26 cellular contexts compared by ENCODE assay signal in the genomic region with DNA sequence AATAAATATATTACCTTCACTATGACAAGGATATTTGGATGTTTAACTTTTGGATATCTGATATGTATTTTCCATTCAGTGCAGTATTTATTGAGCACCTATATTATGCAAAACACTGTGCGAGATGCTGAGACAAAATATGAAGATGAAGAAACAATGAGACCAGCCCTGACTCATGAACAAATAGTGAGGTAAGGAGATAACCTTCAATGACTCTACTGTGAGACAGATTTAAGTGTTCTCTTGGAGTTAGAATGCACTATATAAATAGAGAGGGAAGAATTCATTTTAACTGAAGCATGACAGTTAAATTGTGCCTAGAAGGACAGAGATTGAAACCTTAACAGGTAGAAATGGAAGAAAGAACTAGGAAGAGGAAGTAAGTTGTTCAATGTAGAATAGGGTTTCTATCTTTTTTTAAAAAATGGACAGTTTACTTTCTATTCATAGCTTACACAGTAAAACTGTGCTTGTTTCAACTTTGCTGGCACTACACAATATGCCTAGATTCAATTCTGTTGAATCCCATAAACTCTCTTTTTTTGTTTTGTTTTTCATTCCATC.
DNase-seq lines count a peak whose midpoint lies in the region; ATAC-seq and TF ChIP-seq lines count a peak whose summit lies in the region.
"Had no signal": no experiment of that assay in that cellular context is flagged by ENCODE, and none has a peak within 500 bp of the region (broad histone marks: within the 10 kb centered on the region; RNA-seq: fewer than 3 reads in every experiment).

No MANE protein-coding gene starts in this region.

- H3K9me3 ChIP-seq in CD8-positive, alpha-beta memory T cell (ENCODE audit: low read length) = no peaks in the 10 kb centered on the region
- H3K9me3 ChIP-seq: ovary, right lobe of liver, SJCRH30, testis had no signal

- peaks cover 0 to 6% (median 0%) of the 10 kb centered on the region in 3 donors for H3K4me1 Mint-ChIP-seq in CD8-positive, alpha-beta memory T cell
- H3K4me1 Mint-ChIP-seq: immature natural killer cell had no signal

- CTCF ChIA-PET in CD8-positive, alpha-beta memory T cell (lab: Charles Lee) = no interaction called here

- H3K27me3 ChIP-seq in CD8-positive, alpha-beta memory T cell (ENCODE audit: insufficient read depth, low read length, poor library complexity, severe bottlenecking) = no peaks in the 10 kb centered on the region
- H3K27me3 ChIP-seq: ovary, right lobe of liver, SJCRH30, testis had no signal

- ATAC-seq in GM19468 (IDR thresholded peaks at IDR 0.05; ENCODE audit: extremely low read depth, unreplicated experiment) (peak; percentile 23), HG03378 (IDR thresholded peaks at IDR 0.05; ENCODE audit: unreplicated experiment) (peak; percentile 57), HG03354 (IDR thresholded peaks at IDR 0.05; ENCODE audit: poor library complexity, severe bottlenecking, unreplicated experiment) (no peak)
- ATAC-seq: activated CD8-positive, alpha-beta T cell treated with anti-CD3 and anti-CD28 coated beads for 36 hours; activated T-cell treated with anti-CD3 and anti-CD28 coated beads, Interleukin-2, amount 50 U/mL, for 4 hours; naive thymus-derived CD4-positive, alpha-beta T cell; stimulated activated effector memory CD8-positive, alpha-beta T cell treated with anti-CD3 and anti-CD28 coated beads, Interleukin-12 subunit alpha, Interleukin-12 subunit beta, amount 100 ng/mL, for 72 hours had no signal

- in situ Hi-C loops in G401 (cut with HindIII; ENCODE audit: low sequenced_read_pairs) = no loop called here

- POLR2A ChIA-PET in CD8-positive, alpha-beta memory T cell (lab: Charles Lee) = no interaction called here

- H3K27ac ChIP-seq in CD8-positive, alpha-beta memory T cell (ENCODE audit: low read depth, low read length) = no peak overlapping the region
- H3K27ac ChIP-seq: C4-2B, ovary, PC-9, right lobe of liver, SJCRH30, testis had no signal

- TF ChIP-seq CTCF in fibroblast of pulmonary artery (IDR thresholded peaks at IDR 0.05; ENCODE audit: low read length, missing control alignments) = no peak

- no peak overlapping the region for H3K27ac Mint-ChIP-seq in CD8-positive, alpha-beta memory T cell
- H3K27ac Mint-ChIP-seq: activated CD8-positive, alpha-beta T cell treated with anti-CD3 and anti-CD28 coated beads for 36 hours; activated naive CD4-positive, alpha-beta T cell treated with anti-CD3 and anti-CD28 coated beads, Interleukin-2, amount 50 U/mL, for 24 hours; naive thymus-derived CD4-positive, alpha-beta T cell; stimulated activated effector memory CD8-positive, alpha-beta T cell treated with anti-CD3 and anti-CD28 coated beads, Interleukin-12 subunit alpha, Interleukin-12 subunit beta, amount 100 ng/mL, for 72 hours; T-helper 2 cell treated with Interferon-gamma antibody and Interleukin-4, amounts not matched to agents 5 μg/mL and 100 μg/mL, for 36 hours had no signal

- DNase-seq in DMS79 treated with DMSO at 0.1 percent for 48 hours (lab: John Stamatoyannopoulos, UW) (peak; percentile 42), fibroblast of pulmonary artery (ENCODE audit: low read depth) (peak; percentile 7), NCI-H748 (lab: John Stamatoyannopoulos, UW; ENCODE audit: unreplicated experiment) (no peak), G401 (ENCODE audit: low spot score) (no peak)
- no peak for DNase-seq in CD8-positive, alpha-beta memory T cell
- DNase-seq: activated CD8-positive, alpha-beta T cell treated with anti-CD3 and anti-CD28 coated beads for 36 hours; activated T-cell treated with anti-CD3 and anti-CD28 coated beads, Interleukin-2, amount 50 U/mL, for 4 hours; HCEC 1CT; immature natural killer cell; KG1; naive thymus-derived CD4-positive, alpha-beta T cell; NCI-H1048; NCI-H2081 treated with DMSO at 0.1 percent for 48 hours; NCI-H526; ovary; PC-9; right lobe of liver; SJCRH30; testis had no signal

- H3K36me3 ChIP-seq in CD8-positive, alpha-beta memory T cell (ENCODE audit: insufficient read depth, low read length) = no peaks in the 10 kb centered on the region
- H3K36me3 ChIP-seq: ovary, right lobe of liver, SJCRH30 had no signal

- no peaks in the 10 kb centered on the region for H3K9me3 Mint-ChIP-seq in CD8-positive, alpha-beta memory T cell
- H3K9me3 Mint-ChIP-seq: activated CD8-positive, alpha-beta T cell treated with anti-CD3 and anti-CD28 coated beads for 36 hours; activated naive CD4-positive, alpha-beta T cell treated with anti-CD3 and anti-CD28 coated beads, Interleukin-2, amount 50 U/mL, for 24 hours; activated T-cell treated with anti-CD3 and anti-CD28 coated beads, Interleukin-2, amount 50 U/mL, for 4 hours; immature natural killer cell; stimulated activated effector memory CD8-positive, alpha-beta T cell treated with anti-CD3 and anti-CD28 coated beads, Interleukin-12 subunit alpha, Interleukin-12 subunit beta, amount 100 ng/mL, for 72 hours; T-helper 2 cell treated with Interferon-gamma antibody and Interleukin-4, amounts not matched to agents 5 μg/mL and 100 μg/mL, for 36 hours had no signal

- no peaks in the 10 kb centered on the region for H3K27me3 Mint-ChIP-seq in CD8-positive, alpha-beta memory T cell
- H3K27me3 Mint-ChIP-seq: activated CD8-positive, alpha-beta T cell treated with anti-CD3 and anti-CD28 coated beads for 36 hours; activated naive CD4-positive, alpha-beta T cell treated with anti-CD3 and anti-CD28 coated beads, Interleukin-2, amount 50 U/mL, for 24 hours; naive thymus-derived CD4-positive, alpha-beta T cell had no signal

- no peaks in the 10 kb centered on the region for H3K4me1 ChIP-seq in CD8-positive, alpha-beta memory T cell (ENCODE audit: insufficient read depth, low read length)
- H3K4me1 ChIP-seq: right lobe of liver, SJCRH30 had no signal

- no peak overlapping the region for H3K4me3 Mint-ChIP-seq in CD8-positive, alpha-beta memory T cell
- H3K4me3 Mint-ChIP-seq: activated CD8-positive, alpha-beta T cell treated with anti-CD3 and anti-CD28 coated beads for 36 hours; activated naive CD4-positive, alpha-beta T cell treated with anti-CD3 and anti-CD28 coated beads, Interleukin-2, amount 50 U/mL, for 24 hours; activated T-cell treated with anti-CD3 and anti-CD28 coated beads, Interleukin-2, amount 50 U/mL, for 4 hours; immature natural killer cell; naive thymus-derived CD4-positive, alpha-beta T cell; stimulated activated effector memory CD8-positive, alpha-beta T cell treated with anti-CD3 and anti-CD28 coated beads, Interleukin-12 subunit alpha, Interleukin-12 subunit beta, amount 100 ng/mL, for 72 hours; T-helper 2 cell treated with Interferon-gamma antibody and Interleukin-4, amounts not matched to agents 5 μg/mL and 100 μg/mL, for 36 hours had no signal

- H3K36me3 Mint-ChIP-seq in CD8-positive, alpha-beta memory T cell = peaks cover 11 to 21% (median 17%) of the 10 kb centered on the region in 3 donors
- H3K36me3 Mint-ChIP-seq: stimulated activated effector memory CD8-positive, alpha-beta T cell treated with anti-CD3 and anti-CD28 coated beads, Interleukin-12 subunit alpha, Interleukin-12 subunit beta, amount 100 ng/mL, for 72 hours had no signal

- H3K4me3 ChIP-seq in fibroblast of pulmonary artery (replicated peaks; ENCODE audit: low read depth, low read length) = no peak overlapping the region
- H3K4me3 ChIP-seq in CD8-positive, alpha-beta memory T cell (ENCODE audit: low read length) = no peak overlapping the region
- H3K4me3 ChIP-seq: ovary, PC-9, right lobe of liver, SJCRH30, testis had no signal

Comparison
In these comparisons a context has a peak if more than half of its experiments do, and no peak if none do; other contexts are left out.
1. DNase-seq: peak in DMS79 treated with DMSO at 0.1 percent for 48 hours (single experiment) and fibroblast of pulmonary artery (single experiment); none in NCI-H748 (single experiment), G401 (single experiment) and CD8-positive, alpha-beta memory T cell (0 of 5).